ENCODE assay signal across 28 cellular contexts in genomic region chr2:121365061-121365460, GRCh38.
DNase-seq lines count a peak whose midpoint lies in the region; FAIRE-seq and TF ChIP-seq lines count a peak whose summit lies in the region.
"Had no signal": no experiment of that assay in that cellular context is flagged by ENCODE, and none has a peak within 500 bp of the region (broad histone marks: within the 10 kb centered on the region; RNA-seq: fewer than 3 reads in every experiment).

No MANE protein-coding gene starts in this region.

- no peak overlapping the region for H3K4me2 ChIP-seq in fibroblast of lung (ENCODE audit: extremely low read depth, insufficient read depth, low read length)

- no peaks in the 10 kb centered on the region for H3K79me2 ChIP-seq in fibroblast of lung (ENCODE audit: control insufficient read depth, insufficient read depth, low read length)

- H3K27ac Mint-ChIP-seq in activated T-cell treated with anti-CD3 and anti-CD28 coated beads, Interleukin-2, amount 50 U/mL, for 24 hours: peak overlapping the region; percentile 60

- H3K4me3 Mint-ChIP-seq in activated T-cell treated with anti-CD3 and anti-CD28 coated beads, Interleukin-2, amount 50 U/mL, for 24 hours: no peak overlapping the region
- H3K4me3 Mint-ChIP-seq: CD8-positive, alpha-beta memory T cell had no signal

- H3K4me1 ChIP-seq in fibroblast of lung (ENCODE audit: control insufficient read depth, extremely low read depth, insufficient read depth, low read length) (peaks cover 18% of the 10 kb centered on the region), small intestine (ENCODE audit: control insufficient read depth in 2 of 2, insufficient read depth in 1 of 2, low read depth in 1 of 2, low read length in 1 of 2) (no peaks in the 10 kb centered on the region)

- H3K9me3 ChIP-seq in fibroblast of lung (ENCODE audit: control insufficient read depth, insufficient read depth, low read depth, low read length) (no peaks in the 10 kb centered on the region), small intestine (ENCODE audit: control insufficient read depth, low read depth) (no peaks in the 10 kb centered on the region)
- H3K9me3 ChIP-seq: SJSA1 had no signal

- H3K9me3 Mint-ChIP-seq in activated T-cell treated with anti-CD3 and anti-CD28 coated beads, Interleukin-2, amount 50 U/mL, for 24 hours: no peaks in the 10 kb centered on the region
- H3K9me3 Mint-ChIP-seq: CD8-positive, alpha-beta memory T cell had no signal

- H3K36me3 Mint-ChIP-seq in activated T-cell treated with anti-CD3 and anti-CD28 coated beads, Interleukin-2, amount 50 U/mL, for 24 hours (ENCODE audit: low read depth): peaks cover 93% of the 10 kb centered on the region

- H3K36me3 ChIP-seq in fibroblast of lung (ENCODE audit: control insufficient read depth, insufficient read depth, low read length) (peaks cover 19% of the 10 kb centered on the region), small intestine (ENCODE audit: control insufficient read depth in 2 of 2, insufficient read depth in 2 of 2, low read length in 2 of 2) (peaks cover 0 to 32% of the 10 kb centered on the region in 2 donors)

- H3K4me1 Mint-ChIP-seq in activated T-cell treated with anti-CD3 and anti-CD28 coated beads, Interleukin-2, amount 50 U/mL, for 24 hours (ENCODE audit: low read depth): peaks cover 11% of the 10 kb centered on the region
- H3K4me1 Mint-ChIP-seq: CD8-positive, alpha-beta memory T cell had no signal

- WGBS in small intestine, 3 donors: 93 to 97% (median 93%) methylated on average over 13 to 14 of the region's 14 CpGs

- no peaks in the 10 kb centered on the region for H4K20me1 ChIP-seq in fibroblast of lung (ENCODE audit: control insufficient read depth, extremely low read depth, insufficient read depth, low read length)

- H2AFZ ChIP-seq in fibroblast of lung (ENCODE audit: low read length): no peak overlapping the region

- H3K27ac ChIP-seq in VCaP (peak overlapping the region; percentile 91), fibroblast of lung (ENCODE audit: insufficient read depth, low read length) (peak overlapping the region; percentile 39), small intestine (ENCODE audit: low read depth in 1 of 2, low read length in 1 of 2) (no peak overlapping the region)
- H3K27ac ChIP-seq: HL-60, SJSA1 had no signal

- TF ChIP-seq CTCF in VCaP (conservative IDR thresholded peaks at IDR 0.05) (no peak), fibroblast of lung (conservative IDR thresholded peaks at IDR 0.05 in 1 of 2, IDR thresholded peaks at IDR 0.05 in 1 of 2; ENCODE audit: low read depth in 1 of 2, low read length in 2 of 2) (no peak)

- H3K27me3 ChIP-seq in fibroblast of lung (ENCODE audit: control insufficient read depth, insufficient read depth, low read length) (no peaks in the 10 kb centered on the region), small intestine (ENCODE audit: control insufficient read depth in 2 of 2, insufficient read depth in 2 of 2, low read length in 2 of 2) (no peaks in the 10 kb centered on the region)
- H3K27me3 ChIP-seq: SJSA1 had no signal

- no peak for DNase-seq in activated T-cell treated with anti-CD3 and anti-CD28 coated beads, Interleukin-2, amount 50 U/mL, for 24 hours
- DNase-seq in activated T-cell treated with anti-CD3 and anti-CD28 coated beads, Interleukin-2, amount 50 U/mL, for 48 hours: no peak
- no peak for DNase-seq in fibroblast of lung (ENCODE audit: low read depth in 2 of 2)
- no peak for DNase-seq in stimulated activated CD8-positive, alpha-beta memory T cell treated with anti-CD3 and anti-CD28 coated beads, Interleukin-4, amount 100 ng/mL, for 48 hours
- DNase-seq in small intestine: no peak
- no peak for DNase-seq in activated CD4-positive, alpha-beta T cell treated with anti-CD3 and anti-CD28 coated beads, Interleukin-2, amount 50 U/mL, for 1 hour
- no peak for DNase-seq in NCI-H748 treated with DMSO at 0.1 percent for 48 hours (lab: John Stamatoyannopoulos, UW)
- DNase-seq: 8988T; AML-193; C1 segment of cervical spinal cord; CD8-positive, alpha-beta memory T cell; DMS53; GDM1; GOT3; KBM-7; NCI-H1092 treated with DMSO at 0.1 percent for 48 hours; NCI-H1436 treated with DMSO at 0.1 percent for 48 hours; NCI-H2029 treated with DMSO at 0.1 percent for 48 hours; NCI-H226; NCI-H510A treated with DMSO at 0.1 percent for 48 hours; NCI-H774; NK-92 treated with Interleukin-12 subunit alpha and Interleukin-12 subunit beta, amount 100 ng/mL, for 24 hours had no signal

- H3K4me3 ChIP-seq in fibroblast of lung (replicated peaks in 1 of 4; ENCODE audit: control extremely low read depth in 1 of 4, insufficient read depth in 1 of 4, low read depth in 3 of 4, low read length in 4 of 4) (no peak overlapping the region), small intestine (ENCODE audit: low read depth in 1 of 2, low read length in 2 of 2) (no peak overlapping the region)
- H3K4me3 ChIP-seq: SJSA1 had no signal

- no peak for FAIRE-seq in small intestine (lab: Jason Lieb, UNC)
- FAIRE-seq: D721Med, GM18507, HepG2 had no signal

- H3K9ac ChIP-seq in fibroblast of lung (ENCODE audit: insufficient read depth, low read length): no peak overlapping the region

- H3K27me3 Mint-ChIP-seq in activated T-cell treated with anti-CD3 and anti-CD28 coated beads, Interleukin-2, amount 50 U/mL, for 24 hours: no peaks in the 10 kb centered on the region
- H3K27me3 Mint-ChIP-seq: CD8-positive, alpha-beta memory T cell had no signal

Comparison
In these comparisons a context has a peak if more than half of its experiments do, and no peak if none do; other contexts are left out.
1. H3K27ac ChIP-seq: peak in VCaP (single experiment) and fibroblast of lung (single experiment); none in small intestine (0 of 2).